In genomic region chr6:99364026-99364425, GRCh38 we compare ENCODE assay signal across 1 cellular context.
TF ChIP-seq lines count a peak whose summit lies in the region.

No MANE protein-coding gene starts in this region.

TF ChIP-seq in GM12878, 131 proteins besides CTCF, POLR2A, EP300 and RAD21:
- TF ChIP-seq JUNB (IDR thresholded peaks at IDR 0.05) (peak; percentile 96), IKZF2 (IDR thresholded peaks at IDR 0.05) (peak; percentile 28 to 65; a peak in 2 of 4 replicates), RUNX3 (IDR thresholded peaks at IDR 0.05; ENCODE audit: low read length) (peak; percentile 70), ATF2 (IDR thresholded peaks at IDR 0.05; ENCODE audit: low read length) (peak; percentile 38; the same call in 1 of the 2 replicates), ETV6 (conservative IDR thresholded peaks at IDR 0.05 in 1 of 2, IDR thresholded peaks at IDR 0.05 in 1 of 2; ENCODE audit: borderline replicate concordance in 1 of 2, low read depth in 1 of 2) (peak in 1 of 2 experiments; percentile 47; a peak in 1 of 4 replicates), EED (IDR thresholded peaks at IDR 0.05; ENCODE audit: low read depth) (0 out of 2 replicates have a peak, but pooled peaks have one; percentile 17), SMAD1 (IDR thresholded peaks at IDR 0.05; ENCODE audit: low read depth, partially characterized antibody) (no peak), CREB1 (IDR thresholded peaks at IDR 0.05; ENCODE audit: low read depth) (0 out of 2 replicates have a peak, but pooled peaks have one; percentile 24), FOS (IDR thresholded peaks at IDR 0.05; ENCODE audit: borderline replicate concordance, extremely low read depth, insufficient read length) (no peak), BCL11A (IDR thresholded peaks at IDR 0.05; ENCODE audit: low read depth, low read length) (peak; percentile 28; the same call in 1 of the 2 replicates), SUZ12 (IDR thresholded peaks at IDR 0.05; ENCODE audit: unreplicated experiment) (no peak), ATF7 (IDR thresholded peaks at IDR 0.05; ENCODE audit: low read depth) (no peak), NFIC (IDR thresholded peaks at IDR 0.05; ENCODE audit: low read depth, low read length) (peak; percentile 70; the same call in 1 of the 2 replicates), ESRRA (IDR thresholded peaks at IDR 0.05; ENCODE audit: low read length) (no peak), FOXM1 (IDR thresholded peaks at IDR 0.05; ENCODE audit: low read depth, low read length) (0 out of 2 replicates have a peak, but pooled peaks have one; percentile 18), CREM (IDR thresholded peaks at IDR 0.05; ENCODE audit: low read depth) (peak; percentile 43; the same call in 1 of the 2 replicates), IRF4 (IDR thresholded peaks at IDR 0.05; ENCODE audit: low read depth, low read length) (peak; percentile 73; the same call in 1 of the 2 replicates)
TF ChIP-seq in GM12878: peak in this region for 12.
